ENCODE assay signal across 29 cellular contexts in genomic region chr3:33681667-33682066, GRCh38.
"Had no signal": no experiment of that assay in that cellular context is flagged by ENCODE, and none has a peak within 500 bp of the region (broad histone marks: within the 10 kb centered on the region; RNA-seq: fewer than 3 reads in every experiment).

No MANE protein-coding gene starts in this region.

- H3K79me2 ChIP-seq: hepatocyte had no signal

- H3K4me2 ChIP-seq: hepatocyte had no signal

- H3K27me3 Mint-ChIP-seq: effector memory CD8-positive, alpha-beta T cell had no signal

- H3K4me1 ChIP-seq: gastroesophageal sphincter, spleen, thyroid gland, upper lobe of left lung, vagina had no signal

- ATAC-seq: activated CD4-positive, CD25-positive, alpha-beta regulatory T cell treated with anti-CD3 and anti-CD28 coated beads, Interleukin-2, amount 50 U/mL, for 24 hours; effector memory CD8-positive, alpha-beta T cell; gastroesophageal sphincter; left colon; natural killer cell; right cardiac atrium; stimulated activated naive CD8-positive, alpha-beta T cell treated with anti-CD3 and anti-CD28 coated beads, Interleukin-15, Interleukin-2, amounts not matched to agents 100 U/mL and 50 U/mL, for 24 hours had no signal

- H3K4me1 Mint-ChIP-seq: natural killer cell had no signal

- H3K9me3 ChIP-seq: thyroid gland, upper lobe of left lung, vagina had no signal

- H3K36me3 ChIP-seq: brain microvascular endothelial cell, thyroid gland had no signal

- H3K9me3 Mint-ChIP-seq: effector memory CD8-positive, alpha-beta T cell; natural killer cell had no signal

- H3K27me3 ChIP-seq: brain microvascular endothelial cell, gastroesophageal sphincter, hepatocyte, spleen, thyroid gland, upper lobe of left lung, vagina had no signal

- H3K27ac Mint-ChIP-seq: effector memory CD8-positive, alpha-beta T cell; natural killer cell; T-helper 2 cell treated with Interferon-gamma antibody and Interleukin-4, amounts not matched to agents 5 μg/mL and 100 μg/mL, for 36 hours had no signal

- DNase-seq: activated CD4-positive, alpha-beta T cell treated with anti-CD3 and anti-CD28 coated beads for 48 hours; activated CD4-positive, alpha-beta T cell treated with anti-CD3 and anti-CD28 coated beads, Interleukin-2, amount 50 U/mL, for 48 hours; activated CD8-positive, alpha-beta memory T cell treated with anti-CD3 and anti-CD28 coated beads for 24 hours; activated gamma-delta T cell treated with Interleukin-2 at 50 U/mL for 16 hours; activated naive CD4-positive, alpha-beta T cell treated with anti-CD3 and anti-CD28 coated beads, Interleukin-2, amount 50 U/mL, for 16 hours; activated T-cell treated with anti-CD3 and anti-CD28 coated beads, Interleukin-2, amount 50 U/mL, for 1 hour; amniotic stem cell; brain microvascular endothelial cell; caudate nucleus; cortex of kidney; effector memory CD8-positive, alpha-beta T cell; erythroblast; kidney; left colon; mesenchymal stem cell; natural killer cell; posterior cingulate gyrus; right cardiac atrium; spleen; stimulated activated naive CD8-positive, alpha-beta T cell treated with anti-CD3 and anti-CD28 coated beads, Interleukin-15, Interleukin-2, amounts not matched to agents 100 U/mL and 50 U/mL, for 24 hours; T-helper 1 cell; thyroid gland; upper lobe of left lung had no signal

- H3K27ac ChIP-seq: brain microvascular endothelial cell, gastroesophageal sphincter, hepatocyte, spleen, thyroid gland, upper lobe of left lung, vagina, VCaP had no signal

- H3K4me3 ChIP-seq: gastroesophageal sphincter, hepatocyte, spleen, thyroid gland, upper lobe of left lung, vagina had no signal

- H3K4me3 Mint-ChIP-seq: effector memory CD8-positive, alpha-beta T cell; natural killer cell; T-helper 2 cell treated with Interferon-gamma antibody and Interleukin-4, amounts not matched to agents 5 μg/mL and 100 μg/mL, for 36 hours had no signal

- H2AFZ ChIP-seq: hepatocyte had no signal
